14 cellular contexts compared by ENCODE assay signal in genomic region chr3:102233881-102234280, GRCh38.
A peak's percentile ranks its signal among the peaks of the same experiment; 100 is the strongest.
DNase-seq lines count a peak whose midpoint lies in the region; ATAC-seq and TF ChIP-seq lines count a peak whose summit lies in the region.
"Had no signal": no experiment of that assay in that cellular context is flagged by ENCODE, and none has a peak within 500 bp of the region (broad histone marks: within the 10 kb centered on the region; RNA-seq: fewer than 3 reads in every experiment).

No MANE protein-coding gene starts in this region.

- TF ChIP-seq CTCF in PC-3 (conservative IDR thresholded peaks at IDR 0.05; ENCODE audit: low read depth, low read length): no peak

- H3K27ac ChIP-seq in PC-3 (ENCODE audit: low read length): peak overlapping the region; percentile 30
- H3K27ac ChIP-seq: colonic mucosa, tibial nerve had no signal

- H3K4me1 ChIP-seq in PC-3 (ENCODE audit: insufficient read depth, low read length): peaks cover 44% of the 10 kb centered on the region

- H3K27ac Mint-ChIP-seq in immature natural killer cell: no peak overlapping the region
- H3K27ac Mint-ChIP-seq: CD8-positive, alpha-beta T cell; naive thymus-derived CD8-positive, alpha-beta T cell; T-cell had no signal

- no peak overlapping the region for H2AFZ ChIP-seq in PC-3 (ENCODE audit: low read length)

- no peaks in the 10 kb centered on the region for H3K9me2 ChIP-seq in PC-3 (replicated peaks; ENCODE audit: low read length)

- H3K4me3 Mint-ChIP-seq in immature natural killer cell: no peak overlapping the region
- H3K4me3 Mint-ChIP-seq: CD8-positive, alpha-beta T cell; naive thymus-derived CD8-positive, alpha-beta T cell; T-cell had no signal

- H3K27me3 Mint-ChIP-seq in immature natural killer cell (ENCODE audit: low read depth in 3 of 3): peaks cover 0 to 1% (median 0%) of the 10 kb centered on the region in 3 donors
- H3K27me3 Mint-ChIP-seq: T-cell had no signal

- H3K27me3 ChIP-seq in PC-3 (ENCODE audit: low read length): no peaks in the 10 kb centered on the region
- H3K27me3 ChIP-seq: colonic mucosa, tibial nerve had no signal

- no peak for TF ChIP-seq POLR2A in GM18505 (IDR thresholded peaks at IDR 0.05; ENCODE audit: borderline replicate concordance, extremely low read depth, insufficient read depth, insufficient read length)

- H3K9me3 ChIP-seq in PC-3 (ENCODE audit: low read length): no peaks in the 10 kb centered on the region
- H3K9me3 ChIP-seq: colonic mucosa, tibial nerve had no signal

- H3K36me3 Mint-ChIP-seq in immature natural killer cell: no peaks in the 10 kb centered on the region
- H3K36me3 Mint-ChIP-seq: CD8-positive, alpha-beta T cell; naive thymus-derived CD8-positive, alpha-beta T cell; T-cell had no signal

- no peak overlapping the region for H3K4me3 ChIP-seq in PC-3 (ENCODE audit: low read length)
- H3K4me3 ChIP-seq: colonic mucosa, tibial nerve had no signal

- H3K79me2 ChIP-seq in PC-3 (ENCODE audit: low read length): no peaks in the 10 kb centered on the region

- POLR2A ChIA-PET in PC-3 (lab: Charles Lee; ENCODE audit: unreplicated experiment): interaction anchor here (0.7 kb wide), 1 partner anchor 303 kb away, joined by 3 read pairs; no protein-coding TSS in a partner anchor

- no peak overlapping the region for H3K9ac ChIP-seq in PC-3 (ENCODE audit: low read length)

- peaks cover 6% of the 10 kb centered on the region for H3F3A ChIP-seq in PC-3 (ENCODE audit: low read length, unreplicated experiment)

- DNase-seq in PC-3: peak; percentile 78
- DNase-seq in NCI-H524 treated with DMSO at 0.1 percent for 48 hours (lab: John Stamatoyannopoulos, UW): no peak
- no peak for DNase-seq in NCI-H2029 (lab: John Stamatoyannopoulos, UW)
- no peak for DNase-seq in immature natural killer cell
- DNase-seq in HUDEP-2 (lab: John Stamatoyannopoulos, UW; ENCODE audit: unreplicated experiment in 76 of 76): no peak
- DNase-seq: CD8-positive, alpha-beta T cell; colonic mucosa; naive thymus-derived CD8-positive, alpha-beta T cell; stimulated activated CD4-positive, alpha-beta T cell treated with anti-CD3 and anti-CD28 coated beads, Interleukin-4, amount 100 ng/mL, for 24 hours; T-cell had no signal

- ATAC-seq in GM18505 (IDR thresholded peaks at IDR 0.05; ENCODE audit: unreplicated experiment) (peak; percentile 97), GM21423 (IDR thresholded peaks at IDR 0.05; ENCODE audit: unreplicated experiment) (peak; percentile 94), HG03066 (IDR thresholded peaks at IDR 0.05; ENCODE audit: low read depth, unreplicated experiment) (peak; percentile 91), PC-3 (no peak)
- ATAC-seq: CD8-positive, alpha-beta T cell; naive thymus-derived CD8-positive, alpha-beta T cell; T-cell had no signal

- no peaks in the 10 kb centered on the region for H3K9me3 Mint-ChIP-seq in immature natural killer cell
- H3K9me3 Mint-ChIP-seq: CD8-positive, alpha-beta T cell; naive thymus-derived CD8-positive, alpha-beta T cell; T-cell had no signal

- CTCF ChIA-PET in PC-3 (lab: Charles Lee): interaction anchor here (1.4 kb wide), 1 partner anchor 303 kb away, joined by 6 read pairs; no protein-coding TSS in a partner anchor

- intact Hi-C loops in PC-3 (cut with micrococcal nuclease): no loop called here

- H3K4me2 ChIP-seq in PC-3 (ENCODE audit: low read length): no peak overlapping the region

- no peaks in the 10 kb centered on the region for H4K20me1 ChIP-seq in PC-3 (ENCODE audit: low read length)

- BruUV-seq in PC-3 (replicated peaks; lab: Mats Ljungman, UMichigan): no TSS peak

- no peaks in the 10 kb centered on the region for H3K4me1 Mint-ChIP-seq in immature natural killer cell

- H3K36me3 ChIP-seq in PC-3 (ENCODE audit: low read depth, low read length): no peaks in the 10 kb centered on the region
- H3K36me3 ChIP-seq: colonic mucosa, tibial nerve had no signal
